Comparison of ENCODE assay signal across 9 cellular contexts in genomic region chr13:108227651-108228272, GRCh38. TPM values are rescaled to one million over a fixed set of nuclear protein-coding genes. Genes with fewer than 3 reads are reported as not detected.
DNase-seq lines count a peak whose midpoint lies in the region; ATAC-seq lines count a peak whose summit lies in the region.
"Had no signal": no experiment of that assay in that cellular context is flagged by ENCODE, and none has a peak within 500 bp of the region (broad histone marks: within the 10 kb centered on the region; RNA-seq: fewer than 3 reads in every experiment).

No MANE protein-coding gene starts in this region.

- H3K36me3 ChIP-seq in SK-N-MC (ENCODE audit: insufficient read depth, low read length), result peaks cover 19% of the 10 kb centered on the region

- no peaks in the 10 kb centered on the region for H3K9me3 ChIP-seq in SK-N-MC (ENCODE audit: low read depth, low read length)

- peak; percentile 31 for ATAC-seq in HG03432 (IDR thresholded peaks at IDR 0.05; ENCODE audit: unreplicated experiment)
- ATAC-seq in GM19328 (IDR thresholded peaks at IDR 0.05; ENCODE audit: unreplicated experiment), result no peak

- peak; percentile 30 for DNase-seq in activated T-cell treated with anti-CD3 and anti-CD28 coated beads for 4 hours
- DNase-seq in activated T-cell treated with anti-CD3 and anti-CD28 coated beads, Interleukin-2, amount 50 U/mL, for 48 hours, result no peak
- DNase-seq in SK-N-MC (ENCODE audit: low read depth, low spot score), result peak; percentile 57
- DNase-seq in fibroblast of gingiva (ENCODE audit: low read depth), result peak; percentile 21
- peak; percentile 41 for DNase-seq in renal cortical epithelial cell (ENCODE audit: low read depth)
- DNase-seq in ecto neural progenitor cell (ENCODE audit: low spot score), result no peak
- DNase-seq: activated naive CD8-positive, alpha-beta T cell treated with anti-CD3 and anti-CD28 coated beads, Interleukin-2, amount 10 ng/mL, durations not matched to agents 7 days and 5 days had no signal

- H3K4me3 ChIP-seq in SK-N-MC, result no peak overlapping the region

- 0 out of 2 replicates have a peak overlapping the region, but pooled peaks have one; percentile 14 for H3K27ac ChIP-seq in SK-N-MC

- H3K9ac ChIP-seq in SK-N-MC (ENCODE audit: insufficient read length), result peak overlapping the region; percentile 28

RNA-seq across cellular contexts. Expression of gene ABHD13, which starts 9.6 kb away (rescaled TPM):
- 9.0 and 9.6 TPM in 2 replicates for total RNA-seq in renal cortical epithelial cell

RNA-seq across cellular contexts. Expression of gene LIG4, which starts 12.4 kb away (rescaled TPM):
- total RNA-seq in renal cortical epithelial cell, result 20.3 and 27.5 TPM in 2 replicates

RNA-seq across cellular contexts. Expression of gene TNFSF13B, which starts 41.8 kb away (rescaled TPM):
- 1.3 and 4.7 TPM in 2 replicates for total RNA-seq in renal cortical epithelial cell

Comparison
In these comparisons a context has a peak if more than half of its experiments do, and no peak if none do; other contexts are left out.
1. DNase-seq: peak in activated T-cell treated with anti-CD3 and anti-CD28 coated beads for 4 hours (single experiment), SK-N-MC (single experiment), fibroblast of gingiva (single experiment) and renal cortical epithelial cell (single experiment); none in activated T-cell treated with anti-CD3 and anti-CD28 coated beads, Interleukin-2, amount 50 U/mL, for 48 hours (0 of 2) and ecto neural progenitor cell (single experiment).